Comparison of ENCODE assay signal across 17 cellular contexts in the genomic region with DNA sequence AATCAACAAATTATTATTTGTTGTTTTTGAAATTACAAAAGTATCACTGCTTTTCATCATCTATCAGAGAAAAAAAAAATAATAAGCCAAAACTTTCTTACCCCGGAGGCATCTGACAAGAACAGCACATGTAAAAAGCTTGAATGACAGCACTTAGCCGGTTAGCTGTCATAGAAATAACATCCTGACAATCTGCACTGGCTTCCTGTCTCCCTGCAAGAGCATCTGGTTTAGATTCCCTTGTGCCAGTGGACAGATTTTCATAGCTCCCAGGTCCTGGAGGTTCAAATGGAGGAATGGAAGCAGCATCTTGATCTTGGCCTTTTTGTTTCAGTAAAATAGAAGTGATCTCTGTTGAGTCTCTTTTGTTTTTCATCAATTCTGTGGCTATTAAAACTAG.
DNase-seq lines count a peak whose midpoint lies in the region; ATAC-seq and TF ChIP-seq lines count a peak whose summit lies in the region.
"Had no signal": no experiment of that assay in that cellular context is flagged by ENCODE, and none has a peak within 500 bp of the region (broad histone marks: within the 10 kb centered on the region; RNA-seq: fewer than 3 reads in every experiment).

No MANE protein-coding gene starts in this region.

- H2BK5ac ChIP-seq in IMR-90 (ENCODE audit: low read depth, low read length, poor library complexity, severe bottlenecking) = no peak overlapping the region

- BruUV-seq in IMR-90 (replicated peaks; lab: Mats Ljungman, UMichigan) (no TSS peak), PC-3 (replicated peaks; lab: Mats Ljungman, UMichigan) (no TSS peak)

- H3K4me3 ChIP-seq in IMR-90 (ENCODE audit: insufficient read depth, low read depth, low read length) (no peak overlapping the region), cardiac fibroblast (replicated peaks in 1 of 2; ENCODE audit: low read depth in 2 of 2, low read length in 2 of 2) (no peak overlapping the region), PC-3 (ENCODE audit: low read length) (no peak overlapping the region)

- H3K79me1 ChIP-seq in IMR-90 (ENCODE audit: low read depth in 1 of 2, low read length in 2 of 2) = peaks cover 0 to 3% of the 10 kb centered on the region in 2 experiments; a peak in 1 of 4 replicates

- in situ Hi-C loops in IMR-90 (cut with MboI; ENCODE audit: low sequenced_read_pairs) = no loop called here

- H2BK20ac ChIP-seq in IMR-90 (ENCODE audit: low read depth, low read length) = no peak overlapping the region

- no peak overlapping the region for H2AK9ac ChIP-seq in IMR-90 (replicated peaks; ENCODE audit: low read depth, low read length, poor library complexity)

- ATAC-seq in IMR-90 (ENCODE audit: low read depth) (no peak), GM19452 (IDR thresholded peaks at IDR 0.05; ENCODE audit: unreplicated experiment) (no peak), GM18909 (IDR thresholded peaks at IDR 0.05; ENCODE audit: poor library complexity, unreplicated experiment) (no peak), PC-3 (no peak), HG02852 (IDR thresholded peaks at IDR 0.05; ENCODE audit: unreplicated experiment) (no peak)

- DNase-seq in DMS114 treated with DMSO at 0.1 percent for 48 hours (lab: John Stamatoyannopoulos, UW; ENCODE audit: unreplicated experiment) (peak; percentile 28), IMR-90 (peak; percentile 41), cardiac fibroblast (ENCODE audit: low read depth in 2 of 2) (peak; percentile 24 to 51), islet precursor cell (peak; percentile 49), PC-3 (no peak)
- DNase-seq: activated CD8-positive, alpha-beta memory T cell treated with anti-CD3 and anti-CD28 coated beads for 24 hours; activated effector memory CD4-positive, alpha-beta T cell treated with Interleukin-2 at 50 U/mL for 16 hours; effector CD8-positive, alpha-beta T cell; immature natural killer cell; NCI-H1694 treated with DMSO at 0.1 percent for 48 hours; NCI-H510A; OCI-M1; stimulated activated naive CD4-positive, alpha-beta T cell treated with Interleukin-2 at 50 U/mL for 16 hours had no signal

- no peak for TF ChIP-seq POLR2A in IMR-90 (IDR thresholded peaks at IDR 0.05; ENCODE audit: low read depth, low read length)

- no peak overlapping the region for H3K56ac ChIP-seq in IMR-90 (ENCODE audit: extremely low read depth, insufficient read depth, low read length)

- H2BK15ac ChIP-seq in IMR-90 (ENCODE audit: low read depth, low read length) = no peak overlapping the region

- H3F3A ChIP-seq in PC-3 (ENCODE audit: low read length, unreplicated experiment) = no peaks in the 10 kb centered on the region

- H3K4ac ChIP-seq in IMR-90 (ENCODE audit: low read depth, low read length) = no peak overlapping the region

- H3K27me3 ChIP-seq in IMR-90 (ENCODE audit: control insufficient read depth, insufficient read depth, low read length) (no peaks in the 10 kb centered on the region), PC-3 (ENCODE audit: low read length) (no peaks in the 10 kb centered on the region)

- no peak overlapping the region for H4K5ac ChIP-seq in IMR-90 (ENCODE audit: low read depth, low read length)

- H3K14ac ChIP-seq in IMR-90 (replicated peaks; ENCODE audit: low read depth, low read length) = peak overlapping the region; percentile 63

- peaks cover 1% of the 10 kb centered on the region; the same call in 1 of the 2 replicates for H3K36me3 ChIP-seq in IMR-90 (ENCODE audit: control insufficient read depth, insufficient read depth, low read length)
- no peaks in the 10 kb centered on the region for H3K36me3 ChIP-seq in PC-3 (ENCODE audit: low read depth, low read length)

- H2AK5ac ChIP-seq in IMR-90 (ENCODE audit: low read depth, low read length) = no peak overlapping the region

- POLR2A ChIA-PET in IMR-90 (lab: Charles Lee; ENCODE audit: unreplicated experiment) (no interaction called here), PC-3 (lab: Charles Lee; ENCODE audit: unreplicated experiment) (no interaction called here)

- CTCF ChIA-PET in IMR-90 (lab: Yijun Ruan, JAX) = interaction anchor here (0.6 kb wide), 1 partner anchor 194 kb away, joined by 3 read pairs; no protein-coding TSS in a partner anchor
- CTCF ChIA-PET in PC-3 (lab: Charles Lee) = no interaction called here

- H3K23ac ChIP-seq in IMR-90 (ENCODE audit: low read depth, low read length) = no peak overlapping the region

- H4K20me1 ChIP-seq in IMR-90 (ENCODE audit: insufficient read depth, low read length) (no peaks in the 10 kb centered on the region), PC-3 (ENCODE audit: low read length) (no peaks in the 10 kb centered on the region)

- H3K4me2 ChIP-seq in IMR-90 (ENCODE audit: low read depth, low read length) (no peak overlapping the region), PC-3 (ENCODE audit: low read length) (no peak overlapping the region)

- H3K9me2 ChIP-seq in PC-3 (replicated peaks; ENCODE audit: low read length) = no peaks in the 10 kb centered on the region

- dilution Hi-C loops in IMR-90 (cut with HindIII; ENCODE audit: low sequenced_read_pairs, unreplicated experiment) = no loop called here

- no peaks in the 10 kb centered on the region for H3K9me3 ChIP-seq in IMR-90 (ENCODE audit: control insufficient read depth, insufficient read depth, low read length)
- H3K9me3 ChIP-seq in PC-3 (ENCODE audit: low read length) = no peaks in the 10 kb centered on the region

- H3K9ac ChIP-seq in IMR-90 (ENCODE audit: low read depth, low read length) = no peak overlapping the region
- no peak overlapping the region for H3K9ac ChIP-seq in PC-3 (ENCODE audit: low read length)

- H2AFZ ChIP-seq in IMR-90 (replicated peaks; ENCODE audit: low read length, poor library complexity) (peak overlapping the region; percentile 65), PC-3 (ENCODE audit: low read length) (no peak overlapping the region)

- H3K9me1 ChIP-seq in IMR-90 (ENCODE audit: insufficient read depth, low read length) = no peaks in the 10 kb centered on the region

- TF ChIP-seq CTCF in IMR-90 (conservative IDR thresholded peaks at IDR 0.05; ENCODE audit: low read depth, low read length) = no peak
- no peak for TF ChIP-seq CTCF in cardiac fibroblast (IDR thresholded peaks at IDR 0.05; ENCODE audit: low read depth, low read length)
- TF ChIP-seq CTCF in PC-3 (conservative IDR thresholded peaks at IDR 0.05; ENCODE audit: low read depth, low read length) = no peak

- no peak overlapping the region for H4K8ac ChIP-seq in IMR-90 (ENCODE audit: low read depth in 2 of 2, low read length in 2 of 2)

- H2BK120ac ChIP-seq in IMR-90 (ENCODE audit: low read depth, low read length) = no peak overlapping the region

- intact Hi-C loops in IMR-90 (cut with micrococcal nuclease) = no loop called here
- intact Hi-C loops in PC-3 (cut with micrococcal nuclease) = no loop called here

- no peak for TF ChIP-seq RAD21 in IMR-90 (IDR thresholded peaks at IDR 0.05; ENCODE audit: low read length)

- WGBS in IMR-90 (ENCODE audit: extremely low coverage in 2 of 2, insufficient read length in 1 of 2), 2 experiments = no CpG with 5 or more reads among the region's 2 CpGs

- H3K79me2 ChIP-seq in PC-3 (ENCODE audit: low read length) = no peaks in the 10 kb centered on the region

- H3K18ac ChIP-seq in IMR-90 (ENCODE audit: low read depth, low read length) = no peak overlapping the region

- H3K27ac ChIP-seq in IMR-90 (ENCODE audit: insufficient read depth, low read length) = no peak overlapping the region
- no peak overlapping the region for H3K27ac ChIP-seq in PC-3 (ENCODE audit: low read length)
- H3K27ac ChIP-seq: VCaP had no signal

- H4K91ac ChIP-seq in IMR-90 (ENCODE audit: insufficient read depth, low read depth, low read length) = no peak overlapping the region

- no peaks in the 10 kb centered on the region for H3K4me1 ChIP-seq in IMR-90 (ENCODE audit: control insufficient read depth, insufficient read depth, low read length)
- H3K4me1 ChIP-seq in PC-3 (ENCODE audit: insufficient read depth, low read length) = no peaks in the 10 kb centered on the region; the same call in 1 of the 2 replicates

TF ChIP-seq in IMR-90, 13 proteins besides CTCF, POLR2A, EP300 and RAD21:
- no peak for TF ChIP-seq CHD1 (IDR thresholded peaks at IDR 0.05; ENCODE audit: low read depth, low read length)
- no peak for TF ChIP-seq BHLHE40 (IDR thresholded peaks at IDR 0.05; ENCODE audit: low read depth, low read length)
- no peak for TF ChIP-seq FOS (IDR thresholded peaks at IDR 0.05; ENCODE audit: low read depth, low read length)
